1 cellular context compared by ENCODE assay signal in the genomic region with DNA sequence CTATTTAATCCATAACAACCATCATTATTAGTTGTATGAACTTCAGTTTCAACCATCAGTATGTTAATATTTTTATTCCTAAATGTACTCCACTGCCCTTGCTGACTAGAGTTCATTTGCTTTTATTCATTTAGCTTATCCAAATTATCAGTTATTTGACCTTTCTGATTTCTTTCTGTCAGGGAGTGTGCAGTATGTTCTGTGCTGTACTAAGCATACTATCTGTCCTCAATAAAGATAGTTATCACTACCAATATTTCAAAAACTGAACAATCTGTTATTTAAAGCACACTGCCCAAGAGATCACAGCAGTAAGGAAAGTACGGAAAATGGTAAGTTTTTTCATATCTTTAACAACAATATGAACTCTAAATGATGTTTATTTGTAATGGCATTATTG.
TF ChIP-seq lines count a peak whose summit lies in the region.

No MANE protein-coding gene starts in this region.

TF ChIP-seq in SK-N-SH treated with all-trans-retinoic acid at 6 μM for 48 hours, 23 proteins besides CTCF, POLR2A, EP300 and RAD21 (continued from another document):
- TF ChIP-seq CSRNP3 (CRISPR knock-in tag; IDR thresholded peaks at IDR 0.05), result no peak
- no peak for TF ChIP-seq TCF4 (CRISPR knock-in tag; IDR thresholded peaks at IDR 0.05; ENCODE audit: borderline replicate concordance)
- no peak for TF ChIP-seq OSR1 (CRISPR knock-in tag; IDR thresholded peaks at IDR 0.05)
- TF ChIP-seq ZNF70 (CRISPR knock-in tag; IDR thresholded peaks at IDR 0.05), result no peak
- TF ChIP-seq CREB5 (CRISPR knock-in tag; IDR thresholded peaks at IDR 0.05; ENCODE audit: low read depth), result no peak
- TF ChIP-seq PPARA (CRISPR knock-in tag; IDR thresholded peaks at IDR 0.05; ENCODE audit: borderline replicate concordance), result no peak
- no peak for TF ChIP-seq SNAI2 (CRISPR knock-in tag; IDR thresholded peaks at IDR 0.05)
- no peak for TF ChIP-seq ISL1 (CRISPR knock-in tag; IDR thresholded peaks at IDR 0.05)
- no peak for TF ChIP-seq ESRRG (CRISPR knock-in tag; IDR thresholded peaks at IDR 0.05)
- TF ChIP-seq CSDC2 (CRISPR knock-in tag; IDR thresholded peaks at IDR 0.05), result no peak
- no peak for TF ChIP-seq ZFP30 (CRISPR knock-in tag; IDR thresholded peaks at IDR 0.05)
- TF ChIP-seq ARNTL (CRISPR knock-in tag; IDR thresholded peaks at IDR 0.05; ENCODE audit: borderline replicate concordance, low read depth), result no peak
- no peak for TF ChIP-seq GLIS3 (CRISPR knock-in tag; IDR thresholded peaks at IDR 0.05)
- TF ChIP-seq TOX (CRISPR knock-in tag; IDR thresholded peaks at IDR 0.05; ENCODE audit: borderline replicate concordance), result no peak
- TF ChIP-seq, protein P1, sequence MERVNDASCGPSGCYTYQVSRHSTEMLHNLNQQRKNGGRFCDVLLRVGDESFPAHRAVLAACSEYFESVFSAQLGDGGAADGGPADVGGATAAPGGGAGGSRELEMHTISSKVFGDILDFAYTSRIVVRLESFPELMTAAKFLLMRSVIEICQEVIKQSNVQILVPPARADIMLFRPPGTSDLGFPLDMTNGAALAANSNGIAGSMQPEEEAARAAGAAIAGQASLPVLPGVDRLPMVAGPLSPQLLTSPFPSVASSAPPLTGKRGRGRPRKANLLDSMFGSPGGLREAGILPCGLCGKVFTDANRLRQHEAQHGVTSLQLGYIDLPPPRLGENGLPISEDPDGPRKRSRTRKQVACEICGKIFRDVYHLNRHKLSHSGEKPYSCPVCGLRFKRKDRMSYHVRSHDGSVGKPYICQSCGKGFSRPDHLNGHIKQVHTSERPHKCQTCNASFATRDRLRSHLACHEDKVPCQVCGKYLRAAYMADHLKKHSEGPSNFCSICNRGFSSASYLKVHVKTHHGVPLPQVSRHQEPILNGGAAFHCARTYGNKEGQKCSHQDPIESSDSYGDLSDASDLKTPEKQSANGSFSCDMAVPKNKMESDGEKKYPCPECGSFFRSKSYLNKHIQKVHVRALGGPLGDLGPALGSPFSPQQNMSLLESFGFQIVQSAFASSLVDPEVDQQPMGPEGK (CRISPR knock-in tag; IDR thresholded peaks at IDR 0.05; ENCODE audit: borderline replicate concordance), result no peak
- TF ChIP-seq BACH2 (CRISPR knock-in tag; IDR thresholded peaks at IDR 0.05; ENCODE audit: borderline replicate concordance), result no peak
